In genomic region chr13:113725329-113726105, GRCh38 we compare ENCODE assay signal across 8 cellular contexts. TPM values are rescaled to one million over a fixed set of nuclear protein-coding genes. Genes with fewer than 3 reads are reported as not detected.
DNase-seq lines count a peak whose midpoint lies in the region; ATAC-seq, FAIRE-seq and TF ChIP-seq lines count a peak whose summit lies in the region.
"Not testable (repeated sequence)": the region's sequence is repeated elsewhere in the genome, so short reads cannot be mapped to it uniquely, and the experiment has no call there.

No MANE protein-coding gene starts in this region.

- peaks cover 13% of the 10 kb centered on the region for H3F3A ChIP-seq in SK-N-SH (replicated peaks; ENCODE audit: insufficient read depth)

- H3K4me3 Mint-ChIP-seq in activated CD4-positive, alpha-beta memory T cell treated with anti-CD3 and anti-CD28 coated beads, Interleukin-2, amount 10 ng/mL, durations not matched to agents 7 days and 5 days, result peak overlapping the region; percentile 65
- not testable (repeated sequence) for H3K4me3 Mint-ChIP-seq in dendritic cell treated with granulocyte-macrophage colony-stimulating factor and Interleukin-4, amounts not matched to agents 40 ng/mL and 50 ng/mL, for 4 days

- not testable (repeated sequence) for H3K36me3 ChIP-seq in SK-N-SH (replicated peaks in 1 of 2; ENCODE audit: control insufficient read depth in 1 of 2, insufficient read depth in 2 of 2, low read length in 1 of 2); kidney (ENCODE audit: control insufficient read depth in 1 of 2, insufficient read depth in 2 of 2, low read length in 2 of 2); psoas muscle (ENCODE audit: insufficient read depth in 1 of 2, low read depth in 1 of 2); upper lobe of right lung

- not testable (repeated sequence) for H3K9me3 Mint-ChIP-seq in activated CD4-positive, alpha-beta memory T cell treated with anti-CD3 and anti-CD28 coated beads, Interleukin-2, amount 10 ng/mL, durations not matched to agents 7 days and 5 days; dendritic cell treated with granulocyte-macrophage colony-stimulating factor and Interleukin-4, amounts not matched to agents 40 ng/mL and 50 ng/mL, for 4 days

- peaks cover 0 to 35% of the 10 kb centered on the region in 2 experiments; a peak in 1 of 4 replicates for H3K4me1 ChIP-seq in SK-N-SH (ENCODE audit: control insufficient read depth in 1 of 2, insufficient read depth in 2 of 2, low read depth in 1 of 2, low read length in 1 of 2)
- not testable (repeated sequence) for H3K4me1 ChIP-seq in kidney (ENCODE audit: control insufficient read depth in 1 of 2, insufficient read depth in 1 of 2, low read depth in 1 of 2, low read length in 2 of 2); psoas muscle; upper lobe of right lung

- not testable (repeated sequence) for H4K20me1 ChIP-seq in SK-N-SH (ENCODE audit: insufficient read depth)

- not testable (repeated sequence) for H3K9me3 ChIP-seq in SK-N-SH; kidney (ENCODE audit: control insufficient read depth in 1 of 2, low read length in 2 of 2); psoas muscle; upper lobe of right lung

- H3K4me2 ChIP-seq in SK-N-SH, result not testable (repeated sequence)

- H2AFZ ChIP-seq in SK-N-SH (ENCODE audit: low read depth), result not testable (repeated sequence)

- not testable (repeated sequence) for ATAC-seq in psoas muscle, upper lobe of right lung

- not testable (repeated sequence) for TF ChIP-seq RAD21 in SK-N-SH (IDR thresholded peaks at IDR 0.05; ENCODE audit: low read length)

- not testable (repeated sequence) for H3K27ac ChIP-seq in SK-N-SH (ENCODE audit: low read depth in 2 of 2, low read length in 1 of 2); kidney (ENCODE audit: low read depth in 2 of 2, low read length in 2 of 2); upper lobe of right lung
- peak overlapping the region; percentile 30 for H3K27ac ChIP-seq in psoas muscle

- H3K4me3 ChIP-seq in SK-N-SH (ENCODE audit: low read depth in 2 of 2, low read length in 1 of 2); kidney (ENCODE audit: low read length in 2 of 2): not testable (repeated sequence)
- H3K4me3 ChIP-seq in psoas muscle, result peak overlapping the region; percentile 67
- peak overlapping the region; percentile 48 for H3K4me3 ChIP-seq in upper lobe of right lung

- not testable (repeated sequence) for H3K9ac ChIP-seq in SK-N-SH; kidney (ENCODE audit: low read length in 2 of 2)

- H3K27me3 ChIP-seq in SK-N-SH (ENCODE audit: insufficient read depth); upper lobe of right lung: not testable (repeated sequence)
- peaks cover 0 to 11% (median 2%) of the 10 kb centered on the region in 3 donors for H3K27me3 ChIP-seq in psoas muscle (ENCODE audit: insufficient read depth in 3 of 3, low read length in 2 of 3)

- H3K27me3 Mint-ChIP-seq in activated CD4-positive, alpha-beta memory T cell treated with anti-CD3 and anti-CD28 coated beads, Interleukin-2, amount 10 ng/mL, durations not matched to agents 7 days and 5 days, result peaks cover 18% of the 10 kb centered on the region
- H3K27me3 Mint-ChIP-seq in dendritic cell treated with granulocyte-macrophage colony-stimulating factor and Interleukin-4, amounts not matched to agents 40 ng/mL and 50 ng/mL, for 4 days, result peaks cover 40% of the 10 kb centered on the region

- intact Hi-C loops in dendritic cell treated with granulocyte-macrophage colony-stimulating factor and Interleukin-4, amounts not matched to agents 40 ng/mL and 50 ng/mL, for 4 days (cut with micrococcal nuclease); kidney (cut with DNase I); psoas muscle (cut with DNase I); upper lobe of right lung (cut with DNase I): not testable (repeated sequence)

- peak overlapping the region; percentile 73 for H3K27ac Mint-ChIP-seq in activated CD4-positive, alpha-beta memory T cell treated with anti-CD3 and anti-CD28 coated beads, Interleukin-2, amount 10 ng/mL, durations not matched to agents 7 days and 5 days
- peak overlapping the region; percentile 51 for H3K27ac Mint-ChIP-seq in dendritic cell treated with granulocyte-macrophage colony-stimulating factor and Interleukin-4, amounts not matched to agents 40 ng/mL and 50 ng/mL, for 4 days

- CTCF ChIA-PET in SK-N-SH (lab: Yijun Ruan, JAX), result interaction anchor here (0.9 to 1.7 kb wide), 10 partner anchors 16 to 501 kb away, joined by 3 to 19 read pairs (median 4); partner anchors contain the start of genes ATP4B and GRK1
- CTCF ChIA-PET in activated CD4-positive, alpha-beta memory T cell treated with anti-CD3 and anti-CD28 coated beads, Interleukin-2, amount 10 ng/mL, durations not matched to agents 7 days and 5 days (lab: Charles Lee), result not testable (repeated sequence)

- DNase-seq in SK-N-SH, result not testable (repeated sequence)
- DNase-seq in activated CD4-positive, alpha-beta memory T cell treated with anti-CD3 and anti-CD28 coated beads, Interleukin-2, amount 10 ng/mL, durations not matched to agents 7 days and 5 days, result peak; percentile 70
- DNase-seq in activated gamma-delta T cell treated with Interleukin-2 at 50 U/mL for 16 hours (peak; percentile 75), kidney (peak; percentile 72), psoas muscle (peak in 1 of 2 donors; percentile 50), upper lobe of right lung (peak; percentile 62)
- DNase-seq in stimulated activated CD8-positive, alpha-beta memory T cell treated with anti-CD3 and anti-CD28 coated beads, Interleukin-15, amount 100 ng/mL, for 1 hour (ENCODE audit: low read depth), result peak; percentile 14

- TF ChIP-seq EP300 in SK-N-SH (IDR thresholded peaks at IDR 0.05; ENCODE audit: borderline replicate concordance in 1 of 2, low read depth in 1 of 2, low read length in 1 of 2), result not testable (repeated sequence)

- POLR2A ChIA-PET in SK-N-SH (lab: Yijun Ruan, JAX); activated CD4-positive, alpha-beta memory T cell treated with anti-CD3 and anti-CD28 coated beads, Interleukin-2, amount 10 ng/mL, durations not matched to agents 7 days and 5 days (lab: Charles Lee): not testable (repeated sequence)

- TF ChIP-seq CTCF in SK-N-SH (IDR thresholded peaks at IDR 0.05); kidney (IDR thresholded peaks at IDR 0.05; ENCODE audit: borderline replicate concordance, extremely low read depth, insufficient read depth); psoas muscle (IDR thresholded peaks at IDR 0.05); upper lobe of right lung (IDR thresholded peaks at IDR 0.05): not testable (repeated sequence)

- not testable (repeated sequence) for H3K4me1 Mint-ChIP-seq in activated CD4-positive, alpha-beta memory T cell treated with anti-CD3 and anti-CD28 coated beads, Interleukin-2, amount 10 ng/mL, durations not matched to agents 7 days and 5 days; dendritic cell treated with granulocyte-macrophage colony-stimulating factor and Interleukin-4, amounts not matched to agents 40 ng/mL and 50 ng/mL, for 4 days (ENCODE audit: low read depth)

- not testable (repeated sequence) for H3K79me2 ChIP-seq in SK-N-SH (ENCODE audit: insufficient read depth)

- not testable (repeated sequence) for FAIRE-seq in kidney (lab: Jason Lieb, UNC)

- not testable (repeated sequence) for H3K36me3 Mint-ChIP-seq in activated CD4-positive, alpha-beta memory T cell treated with anti-CD3 and anti-CD28 coated beads, Interleukin-2, amount 10 ng/mL, durations not matched to agents 7 days and 5 days (ENCODE audit: low read depth); dendritic cell treated with granulocyte-macrophage colony-stimulating factor and Interleukin-4, amounts not matched to agents 40 ng/mL and 50 ng/mL, for 4 days (ENCODE audit: low read depth)

- H3K9me2 ChIP-seq in SK-N-SH, result not testable (repeated sequence)

- WGBS in SK-N-SH (ENCODE audit: low lambda C conversion rate), result no CpG with 5 or more reads among the region's 75 CpGs
- 0 to 1% methylated on average over 3 to 41 of the region's 75 CpGs; no CpG with 5 or more reads in 1 of the 3 donors for WGBS in psoas muscle, 3 donors

TF ChIP-seq in SK-N-SH, 30 proteins besides CTCF, POLR2A, EP300 and RAD21 (continues in another document):
- TF ChIP-seq PBX3 (IDR thresholded peaks at IDR 0.05), result peak; percentile 44

RNA-seq across cellular contexts. Expression of gene TMEM255B, which starts 33.5 kb away (rescaled TPM):
- polyA plus RNA-seq in SK-N-SH (2012; rRNA removed) (10.6 and 14.8 TPM in 2 replicates), kidney (ENCODE audit: insufficient read depth, low read depth, low replicate concordance) (11.9 TPM), psoas muscle (1 to 10 TPM in 2 of 3 donors, under 1 TPM in 1; 0.45 to 3.1 (median 1.3) TPM)
- 9.5 and 11.0 TPM in 2 replicates for polyA plus RNA-seq in SK-N-SH (2012; cell fraction: cytosol; rRNA removed)
- polyA plus RNA-seq in SK-N-SH (2012; cell fraction: nucleus; rRNA removed), result 12.5 and 12.6 TPM in 2 replicates
- total RNA-seq in activated CD4-positive, alpha-beta memory T cell treated with anti-CD3 and anti-CD28 coated beads, Interleukin-2, amount 10 ng/mL, durations not matched to agents 7 days and 5 days, result under 1 TPM; 0.63 to 0.91 TPM
- total RNA-seq in kidney (29.3 TPM), psoas muscle (1 to 10 TPM; 2.0 to 5.1 (median 3.4) TPM), upper lobe of right lung (43.6 TPM)

RNA-seq across cellular contexts. Expression of gene GRK1, which starts 58.5 kb away (rescaled TPM):
- polyA plus RNA-seq in SK-N-SH (2012; rRNA removed) (0.08 and 0.12 TPM in 2 replicates), kidney (ENCODE audit: insufficient read depth, low read depth, low replicate concordance) (not detected), psoas muscle (not detected)
- 0.01 TPM in 2 replicates for polyA plus RNA-seq in SK-N-SH (2012; cell fraction: cytosol; rRNA removed)
- polyA plus RNA-seq in SK-N-SH (2012; cell fraction: nucleus; rRNA removed), result 0.14 and 0.21 TPM in 2 replicates
- total RNA-seq in activated CD4-positive, alpha-beta memory T cell treated with anti-CD3 and anti-CD28 coated beads, Interleukin-2, amount 10 ng/mL, durations not matched to agents 7 days and 5 days, result not detected
- total RNA-seq in kidney (not detected), psoas muscle (under 1 TPM in 1 of 4 donors, not detected in 3; 0.10 TPM), upper lobe of right lung (0.09 TPM)
